1 cellular context compared by ENCODE assay signal in the genomic region with DNA sequence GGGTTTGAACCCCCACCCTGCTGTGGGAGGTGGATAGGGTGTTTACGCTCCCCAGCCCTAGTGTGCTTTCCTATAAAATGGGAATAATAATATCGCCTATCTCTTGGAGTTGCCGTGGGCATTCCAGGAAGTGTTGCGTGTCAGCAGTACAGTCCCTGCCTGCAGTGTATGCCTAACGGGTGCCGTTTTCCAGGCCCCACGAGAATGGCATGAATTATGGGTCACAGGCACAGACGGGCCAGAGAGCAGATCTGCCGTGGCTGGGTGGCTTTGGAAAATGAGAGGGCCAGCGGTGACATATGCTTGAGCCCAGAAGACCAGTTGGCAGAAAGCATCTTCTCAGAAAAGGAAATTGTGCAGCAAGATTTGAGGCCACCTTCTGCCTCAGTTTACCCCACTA.
TF ChIP-seq lines count a peak whose summit lies in the region.

No MANE protein-coding gene starts in this region.

TF ChIP-seq in GM23338, 12 proteins besides CTCF, POLR2A, EP300 and RAD21:
- no peak for TF ChIP-seq EZH2 (IDR thresholded peaks at IDR 0.05; ENCODE audit: low read depth, unreplicated experiment)
- TF ChIP-seq, protein P1, sequence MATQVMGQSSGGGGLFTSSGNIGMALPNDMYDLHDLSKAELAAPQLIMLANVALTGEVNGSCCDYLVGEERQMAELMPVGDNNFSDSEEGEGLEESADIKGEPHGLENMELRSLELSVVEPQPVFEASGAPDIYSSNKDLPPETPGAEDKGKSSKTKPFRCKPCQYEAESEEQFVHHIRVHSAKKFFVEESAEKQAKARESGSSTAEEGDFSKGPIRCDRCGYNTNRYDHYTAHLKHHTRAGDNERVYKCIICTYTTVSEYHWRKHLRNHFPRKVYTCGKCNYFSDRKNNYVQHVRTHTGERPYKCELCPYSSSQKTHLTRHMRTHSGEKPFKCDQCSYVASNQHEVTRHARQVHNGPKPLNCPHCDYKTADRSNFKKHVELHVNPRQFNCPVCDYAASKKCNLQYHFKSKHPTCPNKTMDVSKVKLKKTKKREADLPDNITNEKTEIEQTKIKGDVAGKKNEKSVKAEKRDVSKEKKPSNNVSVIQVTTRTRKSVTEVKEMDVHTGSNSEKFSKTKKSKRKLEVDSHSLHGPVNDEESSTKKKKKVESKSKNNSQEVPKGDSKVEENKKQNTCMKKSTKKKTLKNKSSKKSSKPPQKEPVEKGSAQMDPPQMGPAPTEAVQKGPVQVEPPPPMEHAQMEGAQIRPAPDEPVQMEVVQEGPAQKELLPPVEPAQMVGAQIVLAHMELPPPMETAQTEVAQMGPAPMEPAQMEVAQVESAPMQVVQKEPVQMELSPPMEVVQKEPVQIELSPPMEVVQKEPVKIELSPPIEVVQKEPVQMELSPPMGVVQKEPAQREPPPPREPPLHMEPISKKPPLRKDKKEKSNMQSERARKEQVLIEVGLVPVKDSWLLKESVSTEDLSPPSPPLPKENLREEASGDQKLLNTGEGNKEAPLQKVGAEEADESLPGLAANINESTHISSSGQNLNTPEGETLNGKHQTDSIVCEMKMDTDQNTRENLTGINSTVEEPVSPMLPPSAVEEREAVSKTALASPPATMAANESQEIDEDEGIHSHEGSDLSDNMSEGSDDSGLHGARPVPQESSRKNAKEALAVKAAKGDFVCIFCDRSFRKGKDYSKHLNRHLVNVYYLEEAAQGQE (IDR thresholded peaks at IDR 0.05; ENCODE audit: unreplicated experiment), result no peak
- TF ChIP-seq POLR2AphosphoS5 (IDR thresholded peaks at IDR 0.05; ENCODE audit: low read depth), result no peak
- TF ChIP-seq NANOG (IDR thresholded peaks at IDR 0.05; ENCODE audit: borderline replicate concordance), result no peak
- no peak for TF ChIP-seq STAT1 (IDR thresholded peaks at IDR 0.05; ENCODE audit: unreplicated experiment)
- TF ChIP-seq, protein P2, sequence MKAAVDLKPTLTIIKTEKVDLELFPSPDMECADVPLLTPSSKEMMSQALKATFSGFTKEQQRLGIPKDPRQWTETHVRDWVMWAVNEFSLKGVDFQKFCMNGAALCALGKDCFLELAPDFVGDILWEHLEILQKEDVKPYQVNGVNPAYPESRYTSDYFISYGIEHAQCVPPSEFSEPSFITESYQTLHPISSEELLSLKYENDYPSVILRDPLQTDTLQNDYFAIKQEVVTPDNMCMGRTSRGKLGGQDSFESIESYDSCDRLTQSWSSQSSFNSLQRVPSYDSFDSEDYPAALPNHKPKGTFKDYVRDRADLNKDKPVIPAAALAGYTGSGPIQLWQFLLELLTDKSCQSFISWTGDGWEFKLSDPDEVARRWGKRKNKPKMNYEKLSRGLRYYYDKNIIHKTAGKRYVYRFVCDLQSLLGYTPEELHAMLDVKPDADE (IDR thresholded peaks at IDR 0.05), result no peak
- no peak for TF ChIP-seq JUNB (IDR thresholded peaks at IDR 0.05; ENCODE audit: unreplicated experiment)
- no peak for TF ChIP-seq EZH2phosphoT487 (IDR thresholded peaks at IDR 0.05; ENCODE audit: unreplicated experiment)
